2 cellular contexts compared by ENCODE assay signal in the genomic region with DNA sequence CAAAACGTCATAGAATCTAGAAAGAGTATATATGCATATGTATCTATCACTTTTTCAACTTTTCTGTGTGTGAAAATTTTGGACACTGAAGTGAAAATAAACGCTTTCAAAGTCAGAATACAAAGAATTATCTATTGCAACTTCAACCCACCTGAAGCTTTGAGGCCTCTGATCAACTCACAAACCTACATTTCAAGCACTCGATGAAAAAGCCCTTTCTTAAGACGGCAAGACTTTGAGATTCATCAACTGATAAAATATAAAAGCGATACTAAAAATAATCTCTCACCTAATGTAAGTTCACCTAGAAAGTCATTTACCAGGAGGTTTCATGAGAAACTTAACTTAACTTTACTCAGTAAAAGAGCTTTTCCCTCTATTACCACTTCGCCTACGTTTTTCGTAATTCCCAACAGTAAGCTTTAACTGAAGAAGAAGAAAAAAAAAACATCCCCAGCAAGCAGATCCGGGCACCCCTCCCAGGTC.
TF ChIP-seq lines count a peak whose summit lies in the region.

No MANE protein-coding gene starts in this region.

TF ChIP-seq in HCT116, 20 proteins besides CTCF, POLR2A, EP300 and RAD21:
- 0 out of 2 replicates have a peak, but pooled peaks have one; percentile 9 for TF ChIP-seq SP1 (IDR thresholded peaks at IDR 0.05; ENCODE audit: low read depth)
- TF ChIP-seq SIN3A (IDR thresholded peaks at IDR 0.05; ENCODE audit: low read depth), result no peak
- no peak for TF ChIP-seq YY1 (IDR thresholded peaks at IDR 0.05; ENCODE audit: extremely low read depth, insufficient replicate concordance, low read depth, low read length)
- TF ChIP-seq EZH2 (IDR thresholded peaks at IDR 0.05), result no peak
- no peak; the same call in 1 of the 2 replicates for TF ChIP-seq POLR2AphosphoS5 (IDR thresholded peaks at IDR 0.05; ENCODE audit: low read depth, low read length)

TF ChIP-seq in HepG2, 621 proteins besides CTCF, POLR2A, EP300 and RAD21:
- TF ChIP-seq, protein P1, sequence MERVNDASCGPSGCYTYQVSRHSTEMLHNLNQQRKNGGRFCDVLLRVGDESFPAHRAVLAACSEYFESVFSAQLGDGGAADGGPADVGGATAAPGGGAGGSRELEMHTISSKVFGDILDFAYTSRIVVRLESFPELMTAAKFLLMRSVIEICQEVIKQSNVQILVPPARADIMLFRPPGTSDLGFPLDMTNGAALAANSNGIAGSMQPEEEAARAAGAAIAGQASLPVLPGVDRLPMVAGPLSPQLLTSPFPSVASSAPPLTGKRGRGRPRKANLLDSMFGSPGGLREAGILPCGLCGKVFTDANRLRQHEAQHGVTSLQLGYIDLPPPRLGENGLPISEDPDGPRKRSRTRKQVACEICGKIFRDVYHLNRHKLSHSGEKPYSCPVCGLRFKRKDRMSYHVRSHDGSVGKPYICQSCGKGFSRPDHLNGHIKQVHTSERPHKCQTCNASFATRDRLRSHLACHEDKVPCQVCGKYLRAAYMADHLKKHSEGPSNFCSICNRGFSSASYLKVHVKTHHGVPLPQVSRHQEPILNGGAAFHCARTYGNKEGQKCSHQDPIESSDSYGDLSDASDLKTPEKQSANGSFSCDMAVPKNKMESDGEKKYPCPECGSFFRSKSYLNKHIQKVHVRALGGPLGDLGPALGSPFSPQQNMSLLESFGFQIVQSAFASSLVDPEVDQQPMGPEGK (CRISPR knock-in tag; IDR thresholded peaks at IDR 0.05), result 0 out of 2 replicates have a peak, but pooled peaks have one; percentile 8
- TF ChIP-seq ZFP82 (CRISPR knock-in tag; IDR thresholded peaks at IDR 0.05; ENCODE audit: borderline replicate concordance), result no peak
- no peak for TF ChIP-seq ZNF605 (CRISPR knock-in tag; IDR thresholded peaks at IDR 0.05)
- TF ChIP-seq, protein P2, sequence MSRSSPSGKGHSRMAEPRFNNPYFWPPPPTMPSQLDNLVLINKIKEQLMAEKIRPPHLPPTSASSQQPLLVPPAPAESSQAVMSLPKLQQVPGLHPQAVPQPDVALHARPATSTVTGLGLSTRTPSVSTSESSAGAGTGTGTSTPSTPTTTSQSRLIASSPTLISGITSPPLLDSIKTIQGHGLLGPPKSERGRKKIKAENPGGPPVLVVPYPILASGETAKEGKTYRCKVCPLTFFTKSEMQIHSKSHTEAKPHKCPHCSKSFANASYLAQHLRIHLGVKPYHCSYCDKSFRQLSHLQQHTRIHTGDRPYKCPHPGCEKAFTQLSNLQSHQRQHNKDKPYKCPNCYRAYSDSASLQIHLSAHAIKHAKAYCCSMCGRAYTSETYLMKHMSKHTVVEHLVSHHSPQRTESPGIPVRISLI (CRISPR knock-in tag; IDR thresholded peaks at IDR 0.05; ENCODE audit: borderline replicate concordance), result 0 out of 2 replicates have a peak, but pooled peaks have one; percentile 35
- TF ChIP-seq ZNF83 (CRISPR knock-in tag; IDR thresholded peaks at IDR 0.05; ENCODE audit: borderline replicate concordance), result no peak
- no peak for TF ChIP-seq NR2F2 (IDR thresholded peaks at IDR 0.05; ENCODE audit: borderline replicate concordance, low read depth)
- TF ChIP-seq, protein P3, sequence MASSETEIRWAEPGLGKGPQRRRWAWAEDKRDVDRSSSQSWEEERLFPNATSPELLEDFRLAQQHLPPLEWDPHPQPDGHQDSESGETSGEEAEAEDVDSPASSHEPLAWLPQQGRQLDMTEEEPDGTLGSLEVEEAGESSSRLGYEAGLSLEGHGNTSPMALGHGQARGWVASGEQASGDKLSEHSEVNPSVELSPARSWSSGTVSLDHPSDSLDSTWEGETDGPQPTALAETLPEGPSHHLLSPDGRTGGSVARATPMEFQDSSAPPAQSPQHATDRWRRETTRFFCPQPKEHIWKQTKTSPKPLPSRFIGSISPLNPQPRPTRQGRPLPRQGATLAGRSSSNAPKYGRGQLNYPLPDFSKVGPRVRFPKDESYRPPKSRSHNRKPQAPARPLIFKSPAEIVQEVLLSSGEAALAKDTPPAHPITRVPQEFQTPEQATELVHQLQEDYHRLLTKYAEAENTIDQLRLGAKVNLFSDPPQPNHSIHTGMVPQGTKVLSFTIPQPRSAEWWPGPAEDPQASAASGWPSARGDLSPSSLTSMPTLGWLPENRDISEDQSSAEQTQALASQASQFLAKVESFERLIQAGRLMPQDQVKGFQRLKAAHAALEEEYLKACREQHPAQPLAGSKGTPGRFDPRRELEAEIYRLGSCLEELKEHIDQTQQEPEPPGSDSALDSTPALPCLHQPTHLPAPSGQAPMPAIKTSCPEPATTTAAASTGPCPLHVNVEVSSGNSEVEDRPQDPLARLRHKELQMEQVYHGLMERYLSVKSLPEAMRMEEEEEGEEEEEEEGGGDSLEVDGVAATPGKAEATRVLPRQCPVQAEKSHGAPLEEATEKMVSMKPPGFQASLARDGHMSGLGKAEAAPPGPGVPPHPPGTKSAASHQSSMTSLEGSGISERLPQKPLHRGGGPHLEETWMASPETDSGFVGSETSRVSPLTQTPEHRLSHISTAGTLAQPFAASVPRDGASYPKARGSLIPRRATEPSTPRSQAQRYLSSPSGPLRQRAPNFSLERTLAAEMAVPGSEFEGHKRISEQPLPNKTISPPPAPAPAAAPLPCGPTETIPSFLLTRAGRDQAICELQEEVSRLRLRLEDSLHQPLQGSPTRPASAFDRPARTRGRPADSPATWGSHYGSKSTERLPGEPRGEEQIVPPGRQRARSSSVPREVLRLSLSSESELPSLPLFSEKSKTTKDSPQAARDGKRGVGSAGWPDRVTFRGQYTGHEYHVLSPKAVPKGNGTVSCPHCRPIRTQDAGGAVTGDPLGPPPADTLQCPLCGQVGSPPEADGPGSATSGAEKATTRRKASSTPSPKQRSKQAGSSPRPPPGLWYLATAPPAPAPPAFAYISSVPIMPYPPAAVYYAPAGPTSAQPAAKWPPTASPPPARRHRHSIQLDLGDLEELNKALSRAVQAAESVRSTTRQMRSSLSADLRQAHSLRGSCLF (CRISPR knock-in tag; IDR thresholded peaks at IDR 0.05; ENCODE audit: borderline replicate concordance), result no peak
